ENCODE assay signal across 1 cellular context in the genomic region with DNA sequence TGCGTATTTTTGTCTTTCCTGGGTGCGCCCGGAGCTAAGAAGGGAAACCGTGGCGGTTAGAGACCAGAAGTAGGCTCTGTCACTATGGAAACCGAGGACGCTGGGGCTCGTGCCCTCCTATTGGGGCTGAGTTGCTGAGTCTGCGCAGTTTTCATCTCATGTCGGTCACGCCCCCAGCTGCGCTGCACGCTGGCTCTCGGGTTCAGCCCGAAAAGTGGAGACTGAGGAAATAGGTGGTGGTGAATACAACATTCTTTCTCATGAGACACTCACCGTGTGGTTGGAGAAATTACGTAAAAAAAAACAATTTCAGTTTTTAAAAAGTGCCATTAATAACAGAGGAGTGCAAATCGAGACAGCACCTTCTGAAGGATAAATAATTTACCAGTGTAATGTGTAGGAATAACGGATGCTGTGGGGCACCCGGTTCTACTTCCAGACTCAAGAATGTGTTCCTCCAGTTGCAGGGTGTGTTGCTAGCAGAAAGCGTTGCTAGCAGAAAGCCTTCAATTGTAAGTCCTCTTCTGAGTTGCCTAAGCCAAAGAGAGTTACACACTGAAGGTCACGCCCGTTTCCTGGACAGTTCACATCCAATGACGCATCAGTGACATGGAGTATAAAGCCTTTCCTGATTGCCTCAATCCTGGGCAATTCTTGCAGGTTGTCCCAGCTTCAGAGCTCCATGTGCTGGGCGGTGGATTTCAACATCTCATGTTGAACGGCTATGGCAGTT.
TF ChIP-seq lines count a peak whose summit lies in the region.

No MANE protein-coding gene starts in this region.

TF ChIP-seq in SK-N-SH, 30 proteins besides CTCF, POLR2A, EP300 and RAD21 (continued from another document):
- TF ChIP-seq REST (IDR thresholded peaks at IDR 0.05; ENCODE audit: low read depth, low read length): no peak; the same call in 1 of the 2 replicates
- TF ChIP-seq, protein P1, sequence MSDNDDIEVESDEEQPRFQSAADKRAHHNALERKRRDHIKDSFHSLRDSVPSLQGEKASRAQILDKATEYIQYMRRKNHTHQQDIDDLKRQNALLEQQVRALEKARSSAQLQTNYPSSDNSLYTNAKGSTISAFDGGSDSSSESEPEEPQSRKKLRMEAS (IDR thresholded peaks at IDR 0.05; ENCODE audit: low read depth): peak; percentile 63
